Comparison of ENCODE assay signal across 8 cellular contexts in genomic region chr3:47475570-47476329, GRCh38. TPM values are rescaled to one million over a fixed set of nuclear protein-coding genes. Genes with fewer than 3 reads are reported as not detected.
DNase-seq lines count a peak whose midpoint lies in the region; ATAC-seq lines count a peak whose summit lies in the region.

Gene SCAP (minus strand): TSS chr3:47475941. CDS start chr3:47442993, 32,948 bp downstream.

- peak within 1 kb of the TSS in 1 of 2 experiments; percentile 83 for H3K23ac ChIP-seq in mesenchymal stem cell (ENCODE audit: low read length in 2 of 2)

- H3K9ac ChIP-seq in mesenchymal stem cell (ENCODE audit: low read length): peak within 1 kb of the TSS; percentile 96

- 6% methylated on average over 84 of the region's 88 CpGs for WGBS in mesenchymal stem cell

- peak within 1 kb of the TSS; percentile 79 for H2BK120ac ChIP-seq in mesenchymal stem cell (ENCODE audit: low read depth, low read length)

- peak within 1 kb of the TSS; percentile 79 to 88 for H3K18ac ChIP-seq in mesenchymal stem cell (ENCODE audit: low read depth in 1 of 2, low read length in 2 of 2)

- H3K27ac ChIP-seq in mesenchymal stem cell (ENCODE audit: low read length, poor library complexity, severe bottlenecking): peak within 1 kb of the TSS; percentile 53

- peak within 1 kb of the TSS; percentile 91 for H3K4me2 ChIP-seq in mesenchymal stem cell (ENCODE audit: low read length, poor library complexity, severe bottlenecking)

- H3K14ac ChIP-seq in mesenchymal stem cell (ENCODE audit: low read length in 2 of 2): peak within 1 kb of the TSS in 1 of 2 experiments; percentile 92

- no peak within 1 kb of the TSS for H2BK12ac ChIP-seq in mesenchymal stem cell (ENCODE audit: low read length in 2 of 2)

- peaks cover 9% of the 10 kb centered on the region for H3K4me1 ChIP-seq in mesenchymal stem cell (ENCODE audit: control insufficient read depth, insufficient read depth, low read depth, low read length)

- peaks cover 0 to 2% of the 10 kb centered on the region in 2 experiments for H3K36me3 ChIP-seq in mesenchymal stem cell (ENCODE audit: control insufficient read depth in 1 of 2, insufficient read depth in 2 of 2, low read depth in 1 of 2, low read length in 2 of 2)

- peak within 1 kb of the TSS; percentile 62 to 79 for H3K4ac ChIP-seq in mesenchymal stem cell (ENCODE audit: low read depth in 1 of 2, low read length in 2 of 2)

- H3K9me3 ChIP-seq in mesenchymal stem cell (ENCODE audit: control insufficient read depth, low read length): no peaks in the 10 kb centered on the region

- H3K27me3 Mint-ChIP-seq in effector memory CD8-positive, alpha-beta T cell: no peaks in the 10 kb centered on the region

- H2AFZ ChIP-seq in mesenchymal stem cell (ENCODE audit: low read depth, low read length): peak within 1 kb of the TSS; percentile 99

- peak within 1 kb of the TSS; percentile 93 to 96 for H3K27ac Mint-ChIP-seq in effector memory CD8-positive, alpha-beta T cell

- H3K4me1 Mint-ChIP-seq in effector memory CD8-positive, alpha-beta T cell (ENCODE audit: low read depth in 2 of 2): peaks cover 30 to 33% of the 10 kb centered on the region in 2 donors

- peak within 1 kb of the TSS; percentile 94 to 98 for H3K4me3 Mint-ChIP-seq in effector memory CD8-positive, alpha-beta T cell

- DNase-seq in COR-L47 (lab: John Stamatoyannopoulos, UW): peak; percentile 63
- peak; percentile 31 for DNase-seq in HPDE6-E6E7 (ENCODE audit: extremely low spot score)
- DNase-seq in NOMO-1 treated with DMSO at 0.1 percent for 48 hours (lab: John Stamatoyannopoulos, UW; ENCODE audit: unreplicated experiment): peak; percentile 91
- DNase-seq in activated CD8-positive, alpha-beta memory T cell treated with anti-CD3 and anti-CD28 coated beads for 4 hours (ENCODE audit: low read depth in 2 of 2): peak; percentile 90 to 93
- DNase-seq in effector memory CD8-positive, alpha-beta T cell: peak; percentile 96 to 98 (median 97)
- DNase-seq in mesenchymal stem cell: peak; percentile 77
- DNase-seq in stimulated activated CD8-positive, alpha-beta memory T cell treated with anti-CD3 and anti-CD28 coated beads, Interleukin-12 subunit alpha, Interleukin-12 subunit beta, amount 100 ng/mL, for 24 hours (ENCODE audit: extremely low read depth): peak; percentile 88

- H4K91ac ChIP-seq in mesenchymal stem cell (ENCODE audit: low read length): peak within 1 kb of the TSS; percentile 25

- H4K8ac ChIP-seq in mesenchymal stem cell (ENCODE audit: low read length): peak within 1 kb of the TSS; percentile 93

- H3K79me1 ChIP-seq in mesenchymal stem cell (replicated peaks; ENCODE audit: low read length, poor library complexity, severe bottlenecking): peaks cover 8% of the 10 kb centered on the region

- H2AK5ac ChIP-seq in mesenchymal stem cell (ENCODE audit: low read length, severe bottlenecking): peak within 1 kb of the TSS; percentile 39

- peaks cover 16% of the 10 kb centered on the region for H3K36me3 Mint-ChIP-seq in effector memory CD8-positive, alpha-beta T cell (ENCODE audit: insufficient read depth)

- no peaks in the 10 kb centered on the region for H3K27me3 ChIP-seq in mesenchymal stem cell (ENCODE audit: control insufficient read depth in 1 of 2, insufficient read depth in 1 of 2, low read length in 2 of 2)

- no peaks in the 10 kb centered on the region for H3K9me3 Mint-ChIP-seq in effector memory CD8-positive, alpha-beta T cell

- peak within 1 kb of the TSS; percentile 20 for H2BK5ac ChIP-seq in mesenchymal stem cell (ENCODE audit: low read depth, low read length, poor library complexity, severe bottlenecking)

- H2BK15ac ChIP-seq in mesenchymal stem cell (ENCODE audit: low read depth, poor library complexity, severe bottlenecking): no peak within 1 kb of the TSS

- peak within 1 kb of the TSS; percentile 96 for H3K4me3 ChIP-seq in mesenchymal stem cell (ENCODE audit: insufficient read depth in 1 of 2, low read depth in 1 of 2, low read length in 2 of 2)

- peak; percentile 86 for ATAC-seq in GM19467 (IDR thresholded peaks at IDR 0.05; ENCODE audit: unreplicated experiment)
- peak; percentile 92 for ATAC-seq in effector memory CD8-positive, alpha-beta T cell (replicated peaks)

RNA-seq across cellular contexts. Expression of gene SCAP, which starts in this region (rescaled TPM):
- 37.9 TPM for polyA plus RNA-seq in mesenchymal stem cell (2013, experiment 1 of 2)
- polyA plus RNA-seq in mesenchymal stem cell (2013, experiment 2 of 2): 37.2 TPM

Comparison
In these comparisons a context has a peak if more than half of its experiments do, and no peak if none do; other contexts are left out.
1. Peak in every context shown above with its lines: DNase-seq, ATAC-seq, H3K4me3 ChIP-seq and H3K27ac ChIP-seq.
2. DNase-seq: peak in every context shown above with its lines; median percentile 97 in effector memory CD8-positive, alpha-beta T cell; 92 in activated CD8-positive, alpha-beta memory T cell treated with anti-CD3 and anti-CD28 coated beads for 4 hours; 91 in NOMO-1 treated with DMSO at 0.1 percent for 48 hours; 88 in stimulated activated CD8-positive, alpha-beta memory T cell treated with anti-CD3 and anti-CD28 coated beads, Interleukin-12 subunit alpha, Interleukin-12 subunit beta, amount 100 ng/mL, for 24 hours; 77 in mesenchymal stem cell; 63 in COR-L47; 31 in HPDE6-E6E7.